ENCODE assay signal across 9 cellular contexts in genomic region chr4:139171878-139172691, GRCh38. TPM values are rescaled to one million over a fixed set of nuclear protein-coding genes. Genes with fewer than 3 reads are reported as not detected.
DNase-seq lines count a peak whose midpoint lies in the region; ATAC-seq, FAIRE-seq and TF ChIP-seq lines count a peak whose summit lies in the region.
"Had no signal": no experiment of that assay in that cellular context is flagged by ENCODE, and none has a peak within 500 bp of the region (broad histone marks: within the 10 kb centered on the region; RNA-seq: fewer than 3 reads in every experiment).

No MANE protein-coding gene starts in this region.

- peak overlapping the region in 1 of 2 donors; percentile 8 for H3K27ac Mint-ChIP-seq in T-cell

- no peaks in the 10 kb centered on the region for H3K36me3 Mint-ChIP-seq in T-cell

- no peak overlapping the region for H3K4me3 Mint-ChIP-seq in T-cell

- H3K4me3 ChIP-seq in fibroblast of pulmonary artery (replicated peaks; ENCODE audit: low read depth, low read length): no peak overlapping the region
- H3K4me3 ChIP-seq: esophagus squamous epithelium had no signal

- CTCF ChIA-PET in T-cell (lab: Charles Lee): interaction anchor here in 1 of 2 donors (0.6 to 1.2 kb wide), 4 partner anchors 9 to 138 kb away, joined by 3 read pairs; no protein-coding TSS in a partner anchor

- no peak for TF ChIP-seq POLR2A in H54 (IDR thresholded peaks at IDR 0.05; ENCODE audit: low read depth, low read length)

- no peaks in the 10 kb centered on the region for H3K27me3 Mint-ChIP-seq in T-cell

- POLR2A ChIA-PET in T-cell (lab: Charles Lee): interaction anchor here (0.6 to 1.3 kb wide), 4 partner anchors 16 to 231 kb away, joined by 3 to 7 read pairs (median 3); no protein-coding TSS in a partner anchor

- ATAC-seq in HG03520 (IDR thresholded peaks at IDR 0.05; ENCODE audit: unreplicated experiment): no peak
- ATAC-seq in GM21367 (IDR thresholded peaks at IDR 0.05; ENCODE audit: unreplicated experiment): no peak
- no peak for ATAC-seq in T-cell (replicated peaks in 1 of 4)

- in situ Hi-C loops in ACHN (cut with HindIII; ENCODE audit: low pct_ligation_motif_present, low pct_unique_long_range_greater_than_20kb, low sequenced_read_pairs): no loop called here
- in situ Hi-C loops in GM13976 (cut with MboI; ENCODE audit: low sequenced_read_pairs, unreplicated experiment): no loop called here

- peaks cover 25 to 35% (median 31%) of the 10 kb centered on the region in 3 donors for H3K4me1 Mint-ChIP-seq in T-cell

- DNase-seq in ACHN (peak; percentile 69), H54 (ENCODE audit: insufficient read length, low spot score) (no peak), RKO (ENCODE audit: low spot score) (peak; percentile 66), fibroblast of pulmonary artery (ENCODE audit: low read depth) (peak; percentile 60), GM13976 (ENCODE audit: low spot score) (no peak), T-cell (no peak)
- DNase-seq: esophagus squamous epithelium had no signal

- no peaks in the 10 kb centered on the region for H3K9me3 Mint-ChIP-seq in T-cell

- FAIRE-seq in H54 (lab: Jason Lieb, UNC): peak; percentile 6

- TF ChIP-seq CTCF in fibroblast of pulmonary artery (IDR thresholded peaks at IDR 0.05; ENCODE audit: low read length, missing control alignments) (no peak), GM13976 (IDR thresholded peaks at IDR 0.05; ENCODE audit: borderline replicate concordance, control extremely low read depth, extremely low read depth, insufficient read depth, missing control alignments) (no peak)

RNA-seq across cellular contexts. Expression of gene ELF2, which starts 4.9 kb away (rescaled TPM):
- total RNA-seq in T-cell: 10 to 100 TPM; 52.8 to 78.1 (median 54.0) TPM

Comparison
In these comparisons a context has a peak if more than half of its experiments do, and no peak if none do; other contexts are left out.
1. DNase-seq: peak in ACHN (single experiment), RKO (single experiment) and fibroblast of pulmonary artery (single experiment); none in H54 (single experiment), GM13976 (single experiment) and T-cell (0 of 34).